In genomic region chr6:108168980-108169800, GRCh38 we compare ENCODE assay signal across 11 cellular contexts. TPM values are rescaled to one million over a fixed set of nuclear protein-coding genes. Genes with fewer than 3 reads are reported as not detected.
DNase-seq lines count a peak whose midpoint lies in the region; ATAC-seq and TF ChIP-seq lines count a peak whose summit lies in the region.
"Had no signal": no experiment of that assay in that cellular context is flagged by ENCODE, and none has a peak within 500 bp of the region (broad histone marks: within the 10 kb centered on the region; RNA-seq: fewer than 3 reads in every experiment).

No MANE protein-coding gene starts in this region.

- in situ Hi-C loops in astrocyte of the cerebellum (cut with HindIII; ENCODE audit: low sequenced_read_pairs): no loop called here

- peak overlapping the region; percentile 11 for H3K4me3 ChIP-seq in A673 (ENCODE audit: low read depth, low read length, poor library complexity, severe bottlenecking)
- H3K4me3 ChIP-seq in astrocyte of the cerebellum (ENCODE audit: low read depth, low read length): peak overlapping the region; percentile 7
- no peak overlapping the region for H3K4me3 ChIP-seq in mucosa of descending colon
- peak overlapping the region in 1 of 4 donors; percentile 40 for H3K4me3 ChIP-seq in adrenal gland
- H3K4me3 ChIP-seq: cardiac muscle cell had no signal

- POLR2A ChIA-PET in A673 (lab: Charles Lee; ENCODE audit: low non-redundant PET): no interaction called here

- H3K36me3 ChIP-seq in A673 (ENCODE audit: insufficient read depth, low read length, poor library complexity, severe bottlenecking) (no peaks in the 10 kb centered on the region), mucosa of descending colon (ENCODE audit: low read depth) (no peaks in the 10 kb centered on the region), adrenal gland (replicated peaks in 1 of 2) (no peaks in the 10 kb centered on the region)
- H3K36me3 ChIP-seq: cardiac muscle cell had no signal

- H3K27ac ChIP-seq in A673 (ENCODE audit: low read depth, low read length, poor library complexity, severe bottlenecking) (no peak overlapping the region), adrenal gland (no peak overlapping the region)
- H3K27ac ChIP-seq: cardiac muscle cell had no signal

- WGBS in adrenal gland, 4 donors: 8 to 20% (median 17%) methylated on average over 20 to 44 of the region's 44 CpGs

- peaks cover 100% of the 10 kb centered on the region for H3K27me3 ChIP-seq in A673 (replicated peaks; ENCODE audit: insufficient read depth, low read depth, low read length, poor library complexity)
- H3K27me3 ChIP-seq in adrenal gland: peaks cover 95% of the 10 kb centered on the region

- TF ChIP-seq POLR2A in adrenal gland (IDR thresholded peaks at IDR 0.05): no peak

- H3K4me1 ChIP-seq in A673 (ENCODE audit: insufficient read depth, low read length, poor library complexity, severe bottlenecking): peaks cover 24% of the 10 kb centered on the region
- H3K4me1 ChIP-seq in mucosa of descending colon (ENCODE audit: low read depth): peaks cover 35% of the 10 kb centered on the region
- H3K4me1 ChIP-seq in adrenal gland (replicated peaks in 1 of 2): peaks cover 12 to 41% of the 10 kb centered on the region in 2 donors

- no peak for TF ChIP-seq CTCF in A673 (conservative IDR thresholded peaks at IDR 0.05; ENCODE audit: low read depth, low read length)
- TF ChIP-seq CTCF in GM20000 (IDR thresholded peaks at IDR 0.05; ENCODE audit: extremely low read depth, missing control alignments): no peak
- no peak for TF ChIP-seq CTCF in astrocyte of the cerebellum (IDR thresholded peaks at IDR 0.05; ENCODE audit: low read depth, low read length, missing control alignments)
- TF ChIP-seq CTCF in mucosa of descending colon (IDR thresholded peaks at IDR 0.05): no peak
- TF ChIP-seq CTCF in adrenal gland (IDR thresholded peaks at IDR 0.05): no peak

- CTCF ChIA-PET in A673 (lab: Charles Lee): no interaction called here

- intact Hi-C loops in A673 (cut with micrococcal nuclease; ENCODE audit: unreplicated experiment) (no loop called here), mucosa of descending colon (cut with DNase I, micrococcal nuclease) (no loop called here), adrenal gland (cut with DNase I) (no loop called here)

- BruUV-seq in A673 (replicated peaks; lab: Mats Ljungman, UMichigan): no TSS peak

- peak; percentile 39 for ATAC-seq in mucosa of descending colon
- no peak for ATAC-seq in GM19467 (IDR thresholded peaks at IDR 0.05; ENCODE audit: unreplicated experiment)

- H3K9me3 ChIP-seq in A673 (ENCODE audit: low read depth, low read length, poor library complexity, severe bottlenecking) (no peaks in the 10 kb centered on the region), mucosa of descending colon (no peaks in the 10 kb centered on the region), adrenal gland (replicated peaks in 1 of 3) (no peaks in the 10 kb centered on the region)

- DNase-seq in A673 (ENCODE audit: low spot score) (peak; percentile 51), GM20000 (ENCODE audit: low spot score) (peak; percentile 57), astrocyte of the cerebellum (ENCODE audit: low read depth) (no peak), mucosa of descending colon (no peak), adrenal gland (no peak), NCI-H1930 (lab: John Stamatoyannopoulos, UW) (no peak)
- no peak for DNase-seq in activated effector memory CD4-positive, alpha-beta T cell treated with anti-CD3 and anti-CD28 coated beads, Interleukin-2, amount 50 U/mL, for 16 hours

RNA-seq across cellular contexts. Expression of gene NR2E1, which starts 3.4 kb away (rescaled TPM):
- total RNA-seq in A673 (2021) (not detected in 2 replicates), mucosa of descending colon (not detected), adrenal gland (1 to 10 TPM in 2 of 8 donors, under 1 TPM in 4, not detected in 2; 0.20 to 2.3 (median 0.94) TPM)
- polyA plus RNA-seq in adrenal gland: under 1 TPM; 0.08 to 0.20 (median 0.17) TPM
- total RNA-seq: cardiac muscle cell, kidney epithelial cell, LHCN-M2 had no signal
- polyA plus RNA-seq: cardiac muscle cell had no signal

Comparison
In these comparisons a context has a peak if more than half of its experiments do, and no peak if none do; other contexts are left out.
1. DNase-seq: peak in A673 (single experiment) and GM20000 (single experiment); none in astrocyte of the cerebellum (single experiment), mucosa of descending colon (0 of 3), adrenal gland (0 of 7), activated effector memory CD4-positive, alpha-beta T cell treated with anti-CD3 and anti-CD28 coated beads, Interleukin-2, amount 50 U/mL, for 16 hours (single experiment) and NCI-H1930 (0 of 2).